Comparison of ENCODE assay signal across 1 cellular context in the genomic region with DNA sequence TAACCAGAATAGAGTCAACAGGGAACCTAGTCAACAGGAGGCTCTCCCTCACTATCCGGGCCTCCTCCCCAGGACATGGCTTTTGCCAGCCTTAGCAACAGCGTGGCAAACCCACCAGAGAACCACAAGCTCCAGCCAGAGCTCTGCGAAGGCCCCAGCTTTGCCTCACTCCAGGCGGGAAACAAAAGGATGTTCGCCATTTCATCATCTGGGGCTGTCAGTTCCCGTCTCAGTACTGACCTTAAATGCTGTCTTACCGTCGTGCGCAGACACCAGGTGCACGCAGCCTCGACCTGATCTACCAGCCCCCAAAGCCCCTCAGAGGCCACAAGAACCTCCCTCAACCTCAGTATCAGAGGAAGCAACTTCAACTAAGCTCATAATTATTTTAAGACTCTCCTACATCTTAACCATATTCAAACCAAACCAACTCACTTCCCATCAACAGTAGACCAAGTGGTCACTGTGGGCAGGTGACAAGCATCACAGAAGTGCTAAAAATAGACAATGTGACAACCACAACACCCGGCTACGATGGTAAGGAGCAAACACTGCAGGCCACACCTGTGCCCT.
TF ChIP-seq lines count a peak whose summit lies in the region.

No MANE protein-coding gene starts in this region.

TF ChIP-seq in GM12878, 131 proteins besides CTCF, POLR2A, EP300 and RAD21 (continued from another document and continues in another):
- TF ChIP-seq ZNF592 (IDR thresholded peaks at IDR 0.05) (no peak), TAF1 (IDR thresholded peaks at IDR 0.05; ENCODE audit: borderline replicate concordance, low read depth, low read length) (no peak; the same call in 1 of the 2 replicates), RAD51 (IDR thresholded peaks at IDR 0.05) (peak; percentile 57; the same call in 1 of the 2 replicates), SIN3A (IDR thresholded peaks at IDR 0.05; ENCODE audit: low read depth, low read length) (no peak), EGR1 (IDR thresholded peaks at IDR 0.05; ENCODE audit: borderline replicate concordance in 1 of 2, low read depth in 2 of 2, low read length in 2 of 2) (no peak), RELB (IDR thresholded peaks at IDR 0.05; ENCODE audit: low read depth) (peak; percentile 73; the same call in 1 of the 2 replicates), SMAD5 (IDR thresholded peaks at IDR 0.05; ENCODE audit: low read depth) (no peak), ZSCAN29 (IDR thresholded peaks at IDR 0.05) (no peak; the same call in 1 of the 2 replicates), SMARCA5 (IDR thresholded peaks at IDR 0.05) (no peak; the same call in 1 of the 2 replicates), ZBED1 (IDR thresholded peaks at IDR 0.05; ENCODE audit: borderline replicate concordance) (peak; percentile 92), JUNB (IDR thresholded peaks at IDR 0.05) (peak; percentile 53), SP1 (IDR thresholded peaks at IDR 0.05; ENCODE audit: low read depth, low read length) (peak; percentile 73), MLLT1 (IDR thresholded peaks at IDR 0.05) (peak; percentile 89), TCF3 (IDR thresholded peaks at IDR 0.05; ENCODE audit: borderline replicate concordance, insufficient read depth, low read depth, low read length) (peak; percentile 84), POLR2AphosphoS5 (IDR thresholded peaks at IDR 0.05; ENCODE audit: low read length) (peak; percentile 79; the same call in 1 of the 2 replicates), CREB1 (IDR thresholded peaks at IDR 0.05; ENCODE audit: low read depth) (no peak), IRF5 (IDR thresholded peaks at IDR 0.05; ENCODE audit: borderline replicate concordance) (no peak; the same call in 1 of the 2 replicates), SREBF1 (IDR thresholded peaks at IDR 0.05; ENCODE audit: low read length) (no peak), EZH2 (IDR thresholded peaks at IDR 0.05; ENCODE audit: borderline replicate concordance, control insufficient read depth, low read depth, low read length) (no peak), HSF1 (IDR thresholded peaks at IDR 0.05; ENCODE audit: low read depth, low read length) (no peak), ATF7 (IDR thresholded peaks at IDR 0.05; ENCODE audit: low read depth) (peak; percentile 87), ETV6 (conservative IDR thresholded peaks at IDR 0.05 in 1 of 2, IDR thresholded peaks at IDR 0.05 in 1 of 2; ENCODE audit: borderline replicate concordance in 1 of 2, low read depth in 1 of 2) (peak in 1 of 2 experiments; percentile 76; a peak in 1 of 4 replicates), YBX1 (IDR thresholded peaks at IDR 0.05) (no peak), ASH2L (IDR thresholded peaks at IDR 0.05; ENCODE audit: borderline replicate concordance, low read depth) (0 out of 2 replicates have a peak, but pooled peaks have one; percentile 42), ZNF24 (IDR thresholded peaks at IDR 0.05) (no peak), CBX3 (IDR thresholded peaks at IDR 0.05; ENCODE audit: borderline replicate concordance, low read depth) (no peak), FOXM1 (IDR thresholded peaks at IDR 0.05; ENCODE audit: low read depth, low read length) (no peak), MTA2 (IDR thresholded peaks at IDR 0.05; ENCODE audit: low read depth) (peak; percentile 95), STAT1 (conservative IDR thresholded peaks at IDR 0.05) (no peak)
- TF ChIP-seq, protein P1, sequence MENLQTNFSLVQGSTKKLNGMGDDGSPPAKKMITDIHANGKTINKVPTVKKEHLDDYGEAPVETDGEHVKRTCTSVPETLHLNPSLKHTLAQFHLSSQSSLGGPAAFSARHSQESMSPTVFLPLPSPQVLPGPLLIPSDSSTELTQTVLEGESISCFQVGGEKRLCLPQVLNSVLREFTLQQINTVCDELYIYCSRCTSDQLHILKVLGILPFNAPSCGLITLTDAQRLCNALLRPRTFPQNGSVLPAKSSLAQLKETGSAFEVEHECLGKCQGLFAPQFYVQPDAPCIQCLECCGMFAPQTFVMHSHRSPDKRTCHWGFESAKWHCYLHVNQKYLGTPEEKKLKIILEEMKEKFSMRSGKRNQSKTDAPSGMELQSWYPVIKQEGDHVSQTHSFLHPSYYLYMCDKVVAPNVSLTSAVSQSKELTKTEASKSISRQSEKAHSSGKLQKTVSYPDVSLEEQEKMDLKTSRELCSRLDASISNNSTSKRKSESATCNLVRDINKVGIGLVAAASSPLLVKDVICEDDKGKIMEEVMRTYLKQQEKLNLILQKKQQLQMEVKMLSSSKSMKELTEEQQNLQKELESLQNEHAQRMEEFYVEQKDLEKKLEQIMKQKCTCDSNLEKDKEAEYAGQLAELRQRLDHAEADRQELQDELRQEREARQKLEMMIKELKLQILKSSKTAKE (IDR thresholded peaks at IDR 0.05; ENCODE audit: low read depth, poor library complexity, severe bottlenecking), result peak; percentile 82
- TF ChIP-seq, protein P2, sequence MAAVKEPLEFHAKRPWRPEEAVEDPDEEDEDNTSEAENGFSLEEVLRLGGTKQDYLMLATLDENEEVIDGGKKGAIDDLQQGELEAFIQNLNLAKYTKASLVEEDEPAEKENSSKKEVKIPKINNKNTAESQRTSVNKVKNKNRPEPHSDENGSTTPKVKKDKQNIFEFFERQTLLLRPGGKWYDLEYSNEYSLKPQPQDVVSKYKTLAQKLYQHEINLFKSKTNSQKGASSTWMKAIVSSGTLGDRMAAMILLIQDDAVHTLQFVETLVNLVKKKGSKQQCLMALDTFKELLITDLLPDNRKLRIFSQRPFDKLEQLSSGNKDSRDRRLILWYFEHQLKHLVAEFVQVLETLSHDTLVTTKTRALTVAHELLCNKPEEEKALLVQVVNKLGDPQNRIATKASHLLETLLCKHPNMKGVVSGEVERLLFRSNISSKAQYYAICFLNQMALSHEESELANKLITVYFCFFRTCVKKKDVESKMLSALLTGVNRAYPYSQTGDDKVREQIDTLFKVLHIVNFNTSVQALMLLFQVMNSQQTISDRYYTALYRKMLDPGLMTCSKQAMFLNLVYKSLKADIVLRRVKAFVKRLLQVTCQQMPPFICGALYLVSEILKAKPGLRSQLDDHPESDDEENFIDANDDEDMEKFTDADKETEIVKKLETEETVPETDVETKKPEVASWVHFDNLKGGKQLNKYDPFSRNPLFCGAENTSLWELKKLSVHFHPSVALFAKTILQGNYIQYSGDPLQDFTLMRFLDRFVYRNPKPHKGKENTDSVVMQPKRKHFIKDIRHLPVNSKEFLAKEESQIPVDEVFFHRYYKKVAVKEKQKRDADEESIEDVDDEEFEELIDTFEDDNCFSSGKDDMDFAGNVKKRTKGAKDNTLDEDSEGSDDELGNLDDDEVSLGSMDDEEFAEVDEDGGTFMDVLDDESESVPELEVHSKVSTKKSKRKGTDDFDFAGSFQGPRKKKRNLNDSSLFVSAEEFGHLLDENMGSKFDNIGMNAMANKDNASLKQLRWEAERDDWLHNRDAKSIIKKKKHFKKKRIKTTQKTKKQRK (IDR thresholded peaks at IDR 0.05; ENCODE audit: low read depth, low read length), result no peak
- TF ChIP-seq, protein P3, sequence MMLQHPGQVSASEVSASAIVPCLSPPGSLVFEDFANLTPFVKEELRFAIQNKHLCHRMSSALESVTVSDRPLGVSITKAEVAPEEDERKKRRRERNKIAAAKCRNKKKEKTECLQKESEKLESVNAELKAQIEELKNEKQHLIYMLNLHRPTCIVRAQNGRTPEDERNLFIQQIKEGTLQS (IDR thresholded peaks at IDR 0.05; ENCODE audit: borderline replicate concordance, extremely low read depth, low read depth, low read length), result no peak
- TF ChIP-seq, protein P4, sequence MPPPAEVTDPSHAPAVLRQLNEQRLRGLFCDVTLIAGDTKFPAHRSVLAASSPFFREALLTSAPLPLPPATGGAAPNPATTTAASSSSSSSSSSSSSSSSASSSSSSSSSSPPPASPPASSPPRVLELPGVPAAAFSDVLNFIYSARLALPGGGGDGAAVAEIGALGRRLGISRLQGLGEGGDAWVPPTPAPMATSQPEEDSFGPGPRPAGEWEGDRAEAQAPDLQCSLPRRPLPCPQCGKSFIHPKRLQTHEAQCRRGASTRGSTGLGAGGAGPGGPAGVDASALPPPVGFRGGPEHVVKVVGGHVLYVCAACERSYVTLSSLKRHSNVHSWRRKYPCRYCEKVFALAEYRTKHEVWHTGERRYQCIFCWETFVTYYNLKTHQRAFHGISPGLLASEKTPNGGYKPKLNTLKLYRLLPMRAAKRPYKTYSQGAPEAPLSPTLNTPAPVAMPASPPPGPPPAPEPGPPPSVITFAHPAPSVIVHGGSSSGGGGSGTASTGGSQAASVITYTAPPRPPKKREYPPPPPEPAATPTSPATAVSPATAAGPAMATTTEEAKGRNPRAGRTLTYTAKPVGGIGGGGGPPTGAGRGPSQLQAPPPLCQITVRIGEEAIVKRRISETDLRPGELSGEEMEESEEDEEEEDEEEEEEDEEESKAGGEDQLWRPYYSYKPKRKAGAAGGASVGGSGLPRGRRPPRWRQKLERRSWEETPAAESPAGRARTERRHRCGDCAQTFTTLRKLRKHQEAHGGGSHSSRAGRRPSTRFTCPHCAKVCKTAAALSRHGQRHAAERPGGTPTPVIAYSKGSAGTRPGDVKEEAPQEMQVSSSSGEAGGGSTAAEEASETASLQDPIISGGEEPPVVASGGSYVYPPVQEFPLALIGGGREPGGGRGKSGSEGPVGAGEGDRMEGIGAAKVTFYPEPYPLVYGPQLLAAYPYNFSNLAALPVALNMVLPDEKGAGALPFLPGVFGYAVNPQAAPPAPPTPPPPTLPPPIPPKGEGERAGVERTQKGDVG (CRISPR knock-in tag; IDR thresholded peaks at IDR 0.05), result no peak
